In genomic region chr1:21368514-21369289, GRCh38 we compare ENCODE assay signal across 8 cellular contexts.
DNase-seq lines count a peak whose midpoint lies in the region; ATAC-seq and TF ChIP-seq lines count a peak whose summit lies in the region.

No MANE protein-coding gene starts in this region.

- peak overlapping the region; percentile 29 for H3K4me2 ChIP-seq in Karpas-422 (ENCODE audit: low read depth, low read length, poor library complexity, severe bottlenecking)

- DNase-seq in DMS114 treated with DMSO at 0.1 percent for 48 hours (lab: John Stamatoyannopoulos, UW; ENCODE audit: unreplicated experiment), result peak; percentile 53
- peak; percentile 67 for DNase-seq in Karpas-422
- peak; percentile 73 for DNase-seq in RWPE1 (ENCODE audit: low spot score)
- peak; percentile 68 for DNase-seq in activated naive CD4-positive, alpha-beta T cell treated with anti-CD3 and anti-CD28 coated beads, Interleukin-2, amount 10 ng/mL, durations not matched to agents 7 days and 5 days
- peak; percentile 77 for DNase-seq in glomerular visceral epithelial cell (ENCODE audit: extremely low spot score)
- DNase-seq in ovary, result peak; percentile 77 to 87 (median 86)
- DNase-seq in upper lobe of right lung, result peak; percentile 84

- TF ChIP-seq EP300 in ovary (IDR thresholded peaks at IDR 0.05), result no peak

- H3K4me1 ChIP-seq in Karpas-422 (ENCODE audit: low read length) (peaks cover 25% of the 10 kb centered on the region), ovary (ENCODE audit: insufficient read depth) (no peaks in the 10 kb centered on the region), upper lobe of right lung (no peaks in the 10 kb centered on the region)

- H3K4me3 ChIP-seq in Karpas-422 (ENCODE audit: low read length) (no peak overlapping the region), ovary (no peak overlapping the region), upper lobe of right lung (no peak overlapping the region)

- CTCF ChIA-PET in RWPE1 (lab: Yijun Ruan, JAX), result interaction anchor here (0.5 to 6.1 kb wide), 53 partner anchors 9 to 296 kb away, joined by 3 to 104 read pairs (median 4); partner anchors contain the start of genes ALPL and ECE1
- CTCF ChIA-PET in activated naive CD4-positive, alpha-beta T cell treated with anti-CD3 and anti-CD28 coated beads, Interleukin-2, amount 10 ng/mL, durations not matched to agents 7 days and 5 days (lab: Charles Lee), result interaction anchor here (0.5 to 7.1 kb wide), 34 partner anchors 8 to 1079 kb away, joined by 3 to 122 read pairs (median 6); no protein-coding TSS in a partner anchor

- H3K36me3 Mint-ChIP-seq in activated naive CD4-positive, alpha-beta T cell treated with anti-CD3 and anti-CD28 coated beads, Interleukin-2, amount 10 ng/mL, durations not matched to agents 7 days and 5 days, result no peaks in the 10 kb centered on the region

- H3K27ac Mint-ChIP-seq in activated naive CD4-positive, alpha-beta T cell treated with anti-CD3 and anti-CD28 coated beads, Interleukin-2, amount 10 ng/mL, durations not matched to agents 7 days and 5 days, result no peak overlapping the region

- H3K9ac ChIP-seq in Karpas-422 (ENCODE audit: low read length), result no peak overlapping the region

- intact Hi-C loops in ovary (cut with DNase I) (loop anchor here (2.0 to 5.0 kb wide), 5 partner anchors 111 to 1441 kb away; no protein-coding TSS in a partner anchor), upper lobe of right lung (cut with DNase I) (loop anchor here (5.0 kb wide), 1 partner anchor 136 kb away; no protein-coding TSS in a partner anchor)

- H2AFZ ChIP-seq in Karpas-422 (ENCODE audit: low read length), result no peak overlapping the region

- H3K27me3 Mint-ChIP-seq in activated naive CD4-positive, alpha-beta T cell treated with anti-CD3 and anti-CD28 coated beads, Interleukin-2, amount 10 ng/mL, durations not matched to agents 7 days and 5 days, result peaks cover 7% of the 10 kb centered on the region

- 25 to 29% (median 26%) methylated on average over 9 of the region's 9 CpGs for WGBS in ovary, 3 donors

- ATAC-seq in upper lobe of right lung, result peak; percentile 95
- no peak for ATAC-seq in HG03442 (IDR thresholded peaks at IDR 0.05; ENCODE audit: unreplicated experiment)

- H3K36me3 ChIP-seq in Karpas-422 (ENCODE audit: insufficient read depth, low read length) (no peaks in the 10 kb centered on the region), ovary (no peaks in the 10 kb centered on the region), upper lobe of right lung (no peaks in the 10 kb centered on the region)

- H3K79me2 ChIP-seq in Karpas-422 (ENCODE audit: low read length), result no peaks in the 10 kb centered on the region

- H3K27ac ChIP-seq in Karpas-422 (ENCODE audit: low read length) (no peak overlapping the region), RWPE1 (no peak overlapping the region), ovary (no peak overlapping the region), upper lobe of right lung (no peak overlapping the region)

- no peaks in the 10 kb centered on the region for H3K9me3 ChIP-seq in Karpas-422 (ENCODE audit: low read length)
- H3K9me3 ChIP-seq in ovary, result no peaks in the 10 kb centered on the region
- no peaks in the 10 kb centered on the region for H3K9me3 ChIP-seq in upper lobe of right lung

- no peaks in the 10 kb centered on the region for H3K27me3 ChIP-seq in Karpas-422 (ENCODE audit: low read length)
- H3K27me3 ChIP-seq in ovary, result no peaks in the 10 kb centered on the region
- no peaks in the 10 kb centered on the region for H3K27me3 ChIP-seq in upper lobe of right lung

- H3K4me1 Mint-ChIP-seq in activated naive CD4-positive, alpha-beta T cell treated with anti-CD3 and anti-CD28 coated beads, Interleukin-2, amount 10 ng/mL, durations not matched to agents 7 days and 5 days, result peaks cover 7% of the 10 kb centered on the region

- peak; percentile 32 for TF ChIP-seq POLR2A in ovary (IDR thresholded peaks at IDR 0.05)

- TF ChIP-seq CTCF in RWPE1 (conservative IDR thresholded peaks at IDR 0.05; ENCODE audit: low read depth) (peak; percentile 99), ovary (IDR thresholded peaks at IDR 0.05) (peak; percentile 98 to 100 (median 99)), upper lobe of right lung (IDR thresholded peaks at IDR 0.05) (peak; percentile 97)

- no peaks in the 10 kb centered on the region for H3K9me3 Mint-ChIP-seq in activated naive CD4-positive, alpha-beta T cell treated with anti-CD3 and anti-CD28 coated beads, Interleukin-2, amount 10 ng/mL, durations not matched to agents 7 days and 5 days

- no peaks in the 10 kb centered on the region for H3K9me2 ChIP-seq in Karpas-422 (replicated peaks; ENCODE audit: insufficient read depth, low read length)

- H3K4me3 Mint-ChIP-seq in activated naive CD4-positive, alpha-beta T cell treated with anti-CD3 and anti-CD28 coated beads, Interleukin-2, amount 10 ng/mL, durations not matched to agents 7 days and 5 days, result no peak overlapping the region

- no peaks in the 10 kb centered on the region for H4K20me1 ChIP-seq in Karpas-422 (ENCODE audit: insufficient read depth, low read depth, low read length)

- POLR2A ChIA-PET in RWPE1 (lab: Yijun Ruan, JAX; ENCODE audit: low non-redundant PET), result interaction anchor here (0.7 kb wide), 1 partner anchor 207 kb away, joined by 4 read pairs; no protein-coding TSS in a partner anchor
